ENCODE assay signal across 10 cellular contexts in the genomic region with DNA sequence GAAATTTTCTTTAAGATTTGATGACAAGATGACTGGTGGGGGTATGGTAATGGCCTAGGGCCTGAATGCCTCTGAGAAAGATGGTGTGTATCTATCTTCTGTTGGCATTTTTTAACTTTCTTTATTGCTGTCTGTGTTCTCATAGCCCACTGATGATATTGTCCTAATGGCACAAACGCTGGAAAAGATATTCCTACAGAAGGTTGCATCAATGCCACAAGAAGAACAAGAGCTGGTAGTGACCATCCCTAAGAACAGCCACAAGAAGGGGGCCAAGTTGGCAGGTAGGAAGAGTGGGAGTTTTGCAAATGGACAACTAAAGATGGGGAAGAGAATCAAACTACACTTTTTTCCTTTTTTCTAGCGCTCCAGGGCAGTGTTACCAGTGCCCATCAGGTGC. TPM values are rescaled to one million over a fixed set of nuclear protein-coding genes. Genes with fewer than 3 reads are reported as not detected.
DNase-seq lines count a peak whose midpoint lies in the region; TF ChIP-seq lines count a peak whose summit lies in the region.
"Had no signal": no experiment of that assay in that cellular context is flagged by ENCODE, and none has a peak within 500 bp of the region (broad histone marks: within the 10 kb centered on the region; RNA-seq: fewer than 3 reads in every experiment).

No MANE protein-coding gene starts in this region.

- peaks cover 100% of the 10 kb centered on the region for H3K36me3 Mint-ChIP-seq in activated CD4-positive, alpha-beta T cell treated with anti-CD3 and anti-CD28 coated beads, Interleukin-2, amount 10 ng/mL, durations not matched to agents 24 days and 14 days (ENCODE audit: low read depth)

- H3K27ac Mint-ChIP-seq in activated CD4-positive, alpha-beta T cell treated with anti-CD3 and anti-CD28 coated beads, Interleukin-2, amount 10 ng/mL, durations not matched to agents 24 days and 14 days: peak overlapping the region; percentile 43

- H3K27me3 ChIP-seq in fibroblast of lung (ENCODE audit: control insufficient read depth, insufficient read depth, low read length) (no peaks in the 10 kb centered on the region), skeletal muscle satellite cell (ENCODE audit: control insufficient read depth, insufficient read depth, low read length) (no peaks in the 10 kb centered on the region)
- H3K27me3 ChIP-seq: ovary had no signal

- no peak for DNase-seq in activated CD4-positive, alpha-beta T cell treated with anti-CD3 and anti-CD28 coated beads, Interleukin-2, amount 10 ng/mL, durations not matched to agents 24 days and 14 days
- no peak for DNase-seq in activated CD4-positive, alpha-beta T cell treated with anti-CD3 and anti-CD28 coated beads, Interleukin-2, amount 50 U/mL, for 48 hours
- DNase-seq in fibroblast of lung (ENCODE audit: low read depth in 2 of 2): no peak
- DNase-seq in putamen (ENCODE audit: low spot score): no peak
- no peak for DNase-seq in COR-L47 (lab: John Stamatoyannopoulos, UW)
- no peak for DNase-seq in mucosa of gallbladder (ENCODE audit: low spot score)
- DNase-seq: foreskin melanocyte, ovary had no signal

- no peak overlapping the region for H2AFZ ChIP-seq in fibroblast of lung (ENCODE audit: low read length)

- no peak for TF ChIP-seq CTCF in VCaP (conservative IDR thresholded peaks at IDR 0.05)
- no peak for TF ChIP-seq CTCF in fibroblast of lung (conservative IDR thresholded peaks at IDR 0.05 in 1 of 2, IDR thresholded peaks at IDR 0.05 in 1 of 2; ENCODE audit: low read depth in 1 of 2, low read length in 2 of 2)

- no peaks in the 10 kb centered on the region for H3K27me3 Mint-ChIP-seq in activated CD4-positive, alpha-beta T cell treated with anti-CD3 and anti-CD28 coated beads, Interleukin-2, amount 10 ng/mL, durations not matched to agents 24 days and 14 days

- peak overlapping the region; percentile 100 for H3K27ac ChIP-seq in VCaP
- H3K27ac ChIP-seq in fibroblast of lung (ENCODE audit: insufficient read depth, low read length): no peak overlapping the region
- H3K27ac ChIP-seq: ovary had no signal

- no peak overlapping the region for H3K9ac ChIP-seq in fibroblast of lung (ENCODE audit: insufficient read depth, low read length)
- H3K9ac ChIP-seq in skeletal muscle satellite cell (ENCODE audit: low read depth, low read length): peak overlapping the region; percentile 90

- H3K4me3 ChIP-seq in fibroblast of lung (replicated peaks in 1 of 4; ENCODE audit: control extremely low read depth in 1 of 4, insufficient read depth in 1 of 4, low read depth in 3 of 4, low read length in 4 of 4) (peak overlapping the region; percentile 29 to 100 (median 74)), skeletal muscle satellite cell (ENCODE audit: low read length) (peak overlapping the region; percentile 89)
- H3K4me3 ChIP-seq: ovary had no signal

- intact Hi-C loops in activated CD4-positive, alpha-beta T cell treated with anti-CD3 and anti-CD28 coated beads, Interleukin-2, amount 10 ng/mL, durations not matched to agents 24 days and 14 days (cut with micrococcal nuclease): no loop called here

- peaks cover 22% of the 10 kb centered on the region for H4K20me1 ChIP-seq in fibroblast of lung (ENCODE audit: control insufficient read depth, extremely low read depth, insufficient read depth, low read length)

- peak overlapping the region; percentile 94 for H3K4me3 Mint-ChIP-seq in activated CD4-positive, alpha-beta T cell treated with anti-CD3 and anti-CD28 coated beads, Interleukin-2, amount 10 ng/mL, durations not matched to agents 24 days and 14 days

- peaks cover 5% of the 10 kb centered on the region for H3K4me1 ChIP-seq in fibroblast of lung (ENCODE audit: control insufficient read depth, extremely low read depth, insufficient read depth, low read length)
- H3K4me1 ChIP-seq in skeletal muscle satellite cell (ENCODE audit: control insufficient read depth, insufficient read depth, low read length): peaks cover 22% of the 10 kb centered on the region

- no peaks in the 10 kb centered on the region for H3K9me3 ChIP-seq in fibroblast of lung (ENCODE audit: control insufficient read depth, insufficient read depth, low read depth, low read length)
- no peaks in the 10 kb centered on the region for H3K9me3 ChIP-seq in skeletal muscle satellite cell (replicated peaks; ENCODE audit: low read length)
- H3K9me3 ChIP-seq: ovary had no signal

- peaks cover 76% of the 10 kb centered on the region for H3K79me2 ChIP-seq in fibroblast of lung (ENCODE audit: control insufficient read depth, insufficient read depth, low read length)

- H3K36me3 ChIP-seq in fibroblast of lung (ENCODE audit: control insufficient read depth, insufficient read depth, low read length) (peaks cover 48% of the 10 kb centered on the region), skeletal muscle satellite cell (ENCODE audit: insufficient read depth, low read length) (peaks cover 92% of the 10 kb centered on the region)

- H3K9me3 Mint-ChIP-seq in activated CD4-positive, alpha-beta T cell treated with anti-CD3 and anti-CD28 coated beads, Interleukin-2, amount 10 ng/mL, durations not matched to agents 24 days and 14 days: no peaks in the 10 kb centered on the region

- peaks cover 44% of the 10 kb centered on the region for H3K4me1 Mint-ChIP-seq in activated CD4-positive, alpha-beta T cell treated with anti-CD3 and anti-CD28 coated beads, Interleukin-2, amount 10 ng/mL, durations not matched to agents 24 days and 14 days

- H3K4me2 ChIP-seq in fibroblast of lung (ENCODE audit: extremely low read depth, insufficient read depth, low read length) (peak overlapping the region; percentile 60), skeletal muscle satellite cell (ENCODE audit: low read length) (peak overlapping the region; percentile 90)

RNA-seq across cellular contexts. Expression of a gene that starts 7.5 kb away (rescaled TPM):
- 320 TPM in 2 replicates for total RNA-seq in activated CD4-positive, alpha-beta T cell treated with anti-CD3 and anti-CD28 coated beads, Interleukin-2, amount 10 ng/mL, durations not matched to agents 24 days and 14 days
- total RNA-seq in fibroblast of lung (59.3 and 75.6 TPM in 2 replicates), mucosa of gallbladder (150 TPM)
- 126 and 154 TPM in 2 replicates for polyA plus RNA-seq in fibroblast of lung
- polyA plus RNA-seq in fibroblast of lung (2012): 97.2 and 108 TPM in 2 replicates
- polyA minus RNA-seq in fibroblast of lung (ENCODE audit: low replicate concordance): 103 and 130 TPM in 2 replicates
- 95.3 and 95.7 TPM in 2 replicates for total RNA-seq in skeletal muscle satellite cell (2012; rRNA removed)

RNA-seq across cellular contexts. Expression of a gene that starts 23.0 kb away (rescaled TPM):
- 8.1 and 8.7 TPM in 2 replicates for total RNA-seq in activated CD4-positive, alpha-beta T cell treated with anti-CD3 and anti-CD28 coated beads, Interleukin-2, amount 10 ng/mL, durations not matched to agents 24 days and 14 days
- total RNA-seq in fibroblast of lung (9.8 and 12.1 TPM in 2 replicates), mucosa of gallbladder (68.2 TPM)
- 3.7 and 7.1 TPM in 2 replicates for polyA plus RNA-seq in fibroblast of lung
- 6.0 and 13.7 TPM in 2 replicates for polyA plus RNA-seq in fibroblast of lung (2012)
- polyA minus RNA-seq in fibroblast of lung (ENCODE audit: low replicate concordance): 4.1 and 20.2 TPM in 2 replicates
- 0.66 and 1.0 TPM in 2 replicates for total RNA-seq in skeletal muscle satellite cell (2012; rRNA removed)

RNA-seq across cellular contexts. Expression of a gene that starts 33.5 kb away (rescaled TPM):
- total RNA-seq in activated CD4-positive, alpha-beta T cell treated with anti-CD3 and anti-CD28 coated beads, Interleukin-2, amount 10 ng/mL, durations not matched to agents 24 days and 14 days: 0.21 and 0.38 TPM in 2 replicates
- not detected in 2 replicates for total RNA-seq in fibroblast of lung
- not detected in 2 replicates for polyA plus RNA-seq in fibroblast of lung
- not detected in 2 replicates for polyA plus RNA-seq in fibroblast of lung (2012)
- not detected in 2 replicates for polyA minus RNA-seq in fibroblast of lung (ENCODE audit: low replicate concordance)
- total RNA-seq in skeletal muscle satellite cell (2012; rRNA removed): not detected in 2 replicates
- 8.4 TPM for total RNA-seq in mucosa of gallbladder

RNA-seq across cellular contexts. Expression of a gene that starts 35.1 kb away (rescaled TPM):
- total RNA-seq in activated CD4-positive, alpha-beta T cell treated with anti-CD3 and anti-CD28 coated beads, Interleukin-2, amount 10 ng/mL, durations not matched to agents 24 days and 14 days: 0.75 and 0.80 TPM in 2 replicates
- total RNA-seq in fibroblast of lung (0.51 and 0.83 TPM in 2 replicates), mucosa of gallbladder (43.2 TPM)
- 0.28 TPM in 2 replicates for polyA plus RNA-seq in fibroblast of lung
- polyA plus RNA-seq in fibroblast of lung (2012): 0.09 and 0.15 TPM in 2 replicates
- not detected in 2 replicates for polyA minus RNA-seq in fibroblast of lung (ENCODE audit: low replicate concordance)
- total RNA-seq in skeletal muscle satellite cell (2012; rRNA removed): not detected in 2 replicates
